ENCODE assay signal across 9 cellular contexts in the genomic region with DNA sequence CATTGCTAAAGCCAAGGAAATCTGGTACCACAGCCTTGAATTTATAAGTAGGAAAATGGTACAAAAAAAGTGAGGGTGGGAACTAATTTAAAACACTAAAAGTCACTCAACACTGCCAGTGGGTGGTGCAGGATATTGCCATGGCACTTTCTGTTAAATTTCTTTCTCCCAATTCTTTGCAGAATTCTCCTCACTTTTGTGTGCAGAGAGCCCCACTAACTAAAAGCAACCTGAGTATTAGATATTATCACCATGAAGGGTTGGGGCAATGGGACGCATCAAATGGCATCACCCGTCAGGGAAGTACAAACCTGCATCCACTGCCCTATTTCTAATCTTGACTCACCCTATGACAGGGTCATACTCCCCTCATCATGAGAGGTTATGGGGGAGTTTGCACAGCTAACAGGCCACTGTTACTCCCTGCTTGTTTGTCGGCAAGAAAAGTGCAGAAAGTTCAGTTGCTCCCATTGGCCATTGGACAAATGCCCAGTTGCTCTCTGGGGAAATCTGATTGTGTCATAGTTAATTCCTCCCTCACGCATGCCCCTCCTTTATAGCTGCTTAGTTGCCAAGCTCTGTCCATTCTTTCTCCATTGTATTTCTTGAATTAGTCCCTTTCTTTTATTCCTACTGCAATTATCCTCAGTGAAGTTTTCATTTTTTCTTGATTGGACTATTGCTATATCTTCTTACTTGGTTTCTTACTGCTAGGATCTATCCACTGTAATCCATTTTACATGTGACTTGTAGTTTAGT.
DNase-seq lines count a peak whose midpoint lies in the region; ATAC-seq and TF ChIP-seq lines count a peak whose summit lies in the region.
"Had no signal": no experiment of that assay in that cellular context is flagged by ENCODE, and none has a peak within 500 bp of the region (broad histone marks: within the 10 kb centered on the region; RNA-seq: fewer than 3 reads in every experiment).

No MANE protein-coding gene starts in this region.

- no peak for ATAC-seq in HG02678 (IDR thresholded peaks at IDR 0.05; ENCODE audit: unreplicated experiment)

- no peak overlapping the region for H3K4me3 ChIP-seq in lower leg skin (ENCODE audit: low read depth, poor library complexity, severe bottlenecking)

- 41 to 43% methylated on average over 4 of the region's 4 CpGs for WGBS in lower leg skin, 2 donors

- no peak for TF ChIP-seq CTCF in lower leg skin (IDR thresholded peaks at IDR 0.05)

- intact Hi-C loops in lower leg skin (cut with DNase I; ENCODE audit: low total_unique reads) = loop anchor here (5.0 to 10.0 kb wide), 2 partner anchors 283 to 555 kb away; no protein-coding TSS in a partner anchor

- DNase-seq in NCI-H1092 treated with DMSO at 0.1 percent for 48 hours (lab: John Stamatoyannopoulos, UW) (peak; percentile 25), NCI-H1092 (lab: John Stamatoyannopoulos, UW) (no peak), dedifferentiated amniotic fluid mesenchymal stem cell (ENCODE audit: extremely low spot score) (peak; percentile 54), lower leg skin (ENCODE audit: low spot score in 2 of 2) (peak; percentile 73 to 89), ureter (ENCODE audit: low spot score) (peak; percentile 85), NCI-H2227 (lab: John Stamatoyannopoulos, UW; ENCODE audit: unreplicated experiment) (no peak), NCI-H774 (lab: John Stamatoyannopoulos, UW) (no peak)
- DNase-seq: NK-92 treated with Interleukin-12 subunit alpha and Interleukin-12 subunit beta, amount 100 ng/mL, for 24 hours had no signal

- TF ChIP-seq POLR2A in lower leg skin (IDR thresholded peaks at IDR 0.05) = no peak

Comparison
In these comparisons a context has a peak if more than half of its experiments do, and no peak if none do; other contexts are left out.
1. DNase-seq: peak in NCI-H1092 treated with DMSO at 0.1 percent for 48 hours (single experiment), dedifferentiated amniotic fluid mesenchymal stem cell (single experiment), lower leg skin (2 of 2) and ureter (single experiment); none in NCI-H1092 (single experiment), NCI-H2227 (single experiment) and NCI-H774 (single experiment).